ENCODE assay signal across 27 cellular contexts in the genomic region with DNA sequence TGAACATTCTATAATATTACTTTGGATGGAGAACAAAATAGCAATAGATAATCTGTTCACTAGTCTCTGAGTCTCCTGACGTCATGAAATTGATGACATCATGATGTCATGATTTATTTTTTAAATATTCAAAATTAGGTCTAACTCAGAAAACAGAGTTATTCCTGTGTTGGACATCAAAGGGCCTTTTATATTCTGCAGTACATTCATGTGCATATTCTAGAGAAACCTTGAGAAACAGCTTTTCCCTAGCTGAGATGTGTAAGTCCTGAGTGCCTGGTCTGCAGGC.
"Had no signal": no experiment of that assay in that cellular context is flagged by ENCODE, and none has a peak within 500 bp of the region (broad histone marks: within the 10 kb centered on the region; RNA-seq: fewer than 3 reads in every experiment).

No MANE protein-coding gene starts in this region.

- H3K9me3 ChIP-seq: breast epithelium, pancreas, right atrium auricular region, stomach, thyroid gland, upper lobe of right lung had no signal

- ATAC-seq: esophagus mucosa, left cardiac atrium, pancreas, upper lobe of right lung, WTC11 had no signal

- FAIRE-seq: keratinocyte, pancreas had no signal

- H3K27ac ChIP-seq: breast epithelium, pancreas, right atrium auricular region, stomach, thyroid gland, upper lobe of right lung had no signal

- H3K4me3 Mint-ChIP-seq: activated CD4-positive, alpha-beta memory T cell treated with anti-CD3 and anti-CD28 coated beads, Interleukin-2, amount 10 ng/mL, durations not matched to agents 7 days and 5 days; activated CD4-positive, alpha-beta T cell treated with anti-CD3 and anti-CD28 coated beads, Interleukin-2, amount 10 ng/mL, durations not matched to agents 7 days and 5 days; mesothelial cell of epicardium; naive B cell; neural crest cell; stimulated activated naive B cell treated with anti-CD40 and anti-IgM and Interleukin-4, amounts not matched to agents 10 μg/mL and 1 μg/mL and 100 μg/mL, for 72 hours; WTC11 had no signal

- H3K4me3 ChIP-seq: breast epithelium, pancreas, right atrium auricular region, stomach, thyroid gland, upper lobe of right lung had no signal

- H3K36me3 Mint-ChIP-seq: activated naive CD4-positive, alpha-beta T cell treated with anti-CD3 and anti-CD28 coated beads, Interleukin-2, amount 50 U/mL, for 72 hours; mesothelial cell of epicardium; naive B cell; WTC11 had no signal

- H3K36me3 ChIP-seq: breast epithelium, pancreas, right atrium auricular region, stomach, thyroid gland, upper lobe of right lung had no signal

- H3K27me3 Mint-ChIP-seq: activated CD4-positive, alpha-beta memory T cell treated with anti-CD3 and anti-CD28 coated beads, Interleukin-2, amount 10 ng/mL, durations not matched to agents 7 days and 5 days; naive B cell had no signal

- H3K9me3 Mint-ChIP-seq: activated CD4-positive, alpha-beta memory T cell treated with anti-CD3 and anti-CD28 coated beads, Interleukin-2, amount 10 ng/mL, durations not matched to agents 7 days and 5 days; activated CD4-positive, alpha-beta T cell treated with anti-CD3 and anti-CD28 coated beads, Interleukin-2, amount 10 ng/mL, durations not matched to agents 7 days and 5 days; activated naive CD4-positive, alpha-beta T cell treated with anti-CD3 and anti-CD28 coated beads, Interleukin-2, amount 50 U/mL, for 72 hours; mesothelial cell of epicardium; naive B cell; neural crest cell; stimulated activated naive B cell treated with anti-CD40 and anti-IgM and Interleukin-4, amounts not matched to agents 10 μg/mL and 1 μg/mL and 100 μg/mL, for 72 hours; WTC11 had no signal

- H3K27me3 ChIP-seq: breast epithelium, pancreas, right atrium auricular region, stomach, thyroid gland, upper lobe of right lung had no signal

- H3K27ac Mint-ChIP-seq: activated CD4-positive, alpha-beta T cell treated with anti-CD3 and anti-CD28 coated beads, Interleukin-2, amount 10 ng/mL, durations not matched to agents 7 days and 5 days; activated naive CD4-positive, alpha-beta T cell treated with anti-CD3 and anti-CD28 coated beads, Interleukin-2, amount 50 U/mL, for 72 hours; mesothelial cell of epicardium; naive B cell; WTC11 had no signal

- DNase-seq: activated CD4-positive, alpha-beta memory T cell treated with anti-CD3 and anti-CD28 coated beads, Interleukin-2, amount 10 ng/mL, durations not matched to agents 7 days and 5 days; activated CD4-positive, alpha-beta T cell treated with anti-CD3 and anti-CD28 coated beads for 1 hour; activated CD4-positive, alpha-beta T cell treated with anti-CD3 and anti-CD28 coated beads, Interleukin-2, amount 10 ng/mL, durations not matched to agents 7 days and 5 days; activated naive CD4-positive, alpha-beta T cell; activated T-cell treated with anti-CD3 and anti-CD28 coated beads, Interleukin-2, amount 50 U/mL, for 48 hours; central memory CD4-positive, alpha-beta T cell; head of caudate nucleus; hippocampal formation; left cardiac atrium; naive B cell; nucleus accumbens; pancreas; stimulated activated CD4-positive, alpha-beta T cell treated with anti-CD3 and anti-CD28 coated beads, Interleukin-15, amount 100 ng/mL, for 24 hours; stimulated activated CD4-positive, alpha-beta T cell treated with anti-CD3 and anti-CD28 coated beads, Interleukin-2, amount 100 ng/mL, for 24 hours; stimulated activated naive B cell treated with anti-CD40 and anti-IgM and Interleukin-4, amounts not matched to agents 10 μg/mL and 1 μg/mL and 100 μg/mL, for 72 hours; stomach; T1000; thyroid gland; upper lobe of right lung had no signal

- H3K4me1 ChIP-seq: breast epithelium, pancreas, right atrium auricular region, stomach, thyroid gland, upper lobe of right lung had no signal

- H3K4me1 Mint-ChIP-seq: naive B cell had no signal
